In genomic region chr1:26110731-26111529, GRCh38 we compare ENCODE assay signal across 8 cellular contexts. TPM values are rescaled to one million over a fixed set of nuclear protein-coding genes. Genes with fewer than 3 reads are reported as not detected.
DNase-seq lines count a peak whose midpoint lies in the region; ATAC-seq and TF ChIP-seq lines count a peak whose summit lies in the region.

No MANE protein-coding gene starts in this region.

- peaks cover 1% of the 10 kb centered on the region for H3K36me3 Mint-ChIP-seq in activated naive CD4-positive, alpha-beta T cell treated with anti-CD3 and anti-CD28 coated beads, Interleukin-2, amount 50 U/mL, for 24 hours

- H3K4me3 Mint-ChIP-seq in activated naive CD4-positive, alpha-beta T cell treated with anti-CD3 and anti-CD28 coated beads, Interleukin-2, amount 50 U/mL, for 24 hours, result peak overlapping the region; percentile 96

- no peaks in the 10 kb centered on the region for H3K9me3 Mint-ChIP-seq in activated naive CD4-positive, alpha-beta T cell treated with anti-CD3 and anti-CD28 coated beads, Interleukin-2, amount 50 U/mL, for 24 hours

- DNase-seq in EH (ENCODE audit: low read depth) (peak; percentile 72), SK-N-MC (ENCODE audit: low read depth, low spot score) (no peak), Right ventricle myocardium inferior (ENCODE audit: missing footprints) (peak; percentile 91), ovary (peak; percentile 75 to 86 (median 78)), tibial nerve (ENCODE audit: low spot score in 2 of 2) (peak; percentile 53 to 65)

- no peak for TF ChIP-seq CTCF in ovary (IDR thresholded peaks at IDR 0.05)
- no peak for TF ChIP-seq CTCF in tibial nerve (IDR thresholded peaks at IDR 0.05)

- H3K9ac ChIP-seq in SK-N-MC (ENCODE audit: insufficient read length), result peak overlapping the region; percentile 85

- H3K27ac Mint-ChIP-seq in activated naive CD4-positive, alpha-beta T cell treated with anti-CD3 and anti-CD28 coated beads, Interleukin-2, amount 50 U/mL, for 24 hours, result peak overlapping the region; percentile 95

- H3K27ac ChIP-seq in KOPT-K1 (ENCODE audit: low read depth, low read length, poor library complexity, severe bottlenecking) (peak overlapping the region; percentile 93), SK-N-MC (peak overlapping the region; percentile 67; the same call in 1 of the 2 replicates), ovary (peak overlapping the region; percentile 50 to 95), tibial nerve (peak overlapping the region; percentile 80 to 94 (median 89))

- H3K9me3 ChIP-seq in KOPT-K1 (ENCODE audit: insufficient read depth, low read length, poor library complexity, severe bottlenecking), result no peaks in the 10 kb centered on the region
- no peaks in the 10 kb centered on the region for H3K9me3 ChIP-seq in SK-N-MC (ENCODE audit: low read depth, low read length)
- H3K9me3 ChIP-seq in ovary, result no peaks in the 10 kb centered on the region
- no peaks in the 10 kb centered on the region for H3K9me3 ChIP-seq in tibial nerve

- no peaks in the 10 kb centered on the region for H3K27me3 ChIP-seq in ovary
- H3K27me3 ChIP-seq in tibial nerve, result no peaks in the 10 kb centered on the region

- H3K4me3 ChIP-seq in SK-N-MC (peak overlapping the region; percentile 98), ovary (peak overlapping the region; percentile 91), tibial nerve (peak overlapping the region; percentile 69 to 96 (median 86))

- H3K4me1 ChIP-seq in ovary (ENCODE audit: insufficient read depth) (peaks cover 2% of the 10 kb centered on the region), tibial nerve (peaks cover 0 to 37% (median 10%) of the 10 kb centered on the region in 4 donors)

- peaks cover 32% of the 10 kb centered on the region for H3K4me1 Mint-ChIP-seq in activated naive CD4-positive, alpha-beta T cell treated with anti-CD3 and anti-CD28 coated beads, Interleukin-2, amount 50 U/mL, for 24 hours

- H3K36me3 ChIP-seq in KOPT-K1 (ENCODE audit: insufficient read depth, low read length) (peaks cover 24% of the 10 kb centered on the region), SK-N-MC (ENCODE audit: insufficient read depth, low read length) (peaks cover 10% of the 10 kb centered on the region), ovary (no peaks in the 10 kb centered on the region), tibial nerve (peaks cover 0 to 18% (median 0%) of the 10 kb centered on the region in 3 donors)

- H3K27me3 Mint-ChIP-seq in activated naive CD4-positive, alpha-beta T cell treated with anti-CD3 and anti-CD28 coated beads, Interleukin-2, amount 50 U/mL, for 24 hours, result no peaks in the 10 kb centered on the region

- peak; percentile 43 for ATAC-seq in GM21717 (IDR thresholded peaks at IDR 0.05; ENCODE audit: unreplicated experiment)
- ATAC-seq in Right ventricle myocardium inferior, result peak; percentile 66

- 0% methylated on average over 63 to 85 of the region's 85 CpGs for WGBS in ovary, 3 donors
- 0% methylated on average over 3 to 41 of the region's 85 CpGs for WGBS in tibial nerve, 2 donors

- no peak for TF ChIP-seq POLR2A in ovary (IDR thresholded peaks at IDR 0.05)
- TF ChIP-seq POLR2A in tibial nerve (IDR thresholded peaks at IDR 0.05), result no peak

- intact Hi-C loops in Right ventricle myocardium inferior (cut with DNase I), result loop anchor here (2.0 kb wide), 1 partner anchor 124 kb away; the partner anchor contains the start of gene CEP85
- intact Hi-C loops in ovary (cut with DNase I), result loop anchor here in 2 of 4 donors (5.0 kb wide), 2 partner anchors 51 to 121 kb away; partner anchors contain the start of gene CEP85 (in 1 of the 2)

- TF ChIP-seq EP300 in ovary (IDR thresholded peaks at IDR 0.05), result no peak
- TF ChIP-seq EP300 in tibial nerve (IDR thresholded peaks at IDR 0.05), result peak in 1 of 2 donors; percentile 14

RNA-seq across cellular contexts. Expression of gene PDIK1L, which starts 0.7 kb away (rescaled TPM):
- total RNA-seq in Right ventricle myocardium inferior (4.0 TPM), ovary (10 to 100 TPM in 5 of 7 donors, 1 to 10 TPM in 2; 5.7 to 16.5 (median 12.3) TPM), tibial nerve (1 to 10 TPM; 5.4 to 9.0 (median 7.1) TPM)
- 1 to 10 TPM; 4.5 to 4.6 TPM for polyA plus RNA-seq in ovary

RNA-seq across cellular contexts. Expression of gene TRIM63, which starts 43.5 kb away (rescaled TPM):
- total RNA-seq in Right ventricle myocardium inferior (212 TPM), ovary (1 to 10 TPM in 1 of 7 donors, under 1 TPM in 1, not detected in 5; 0.12 to 1.6 TPM), tibial nerve (under 1 TPM in 2 of 4 donors, not detected in 2; 0.21 to 0.98 TPM)
- under 1 TPM; 0.06 to 0.27 TPM for polyA plus RNA-seq in ovary

RNA-seq across cellular contexts. Expression of gene FAM110D, which starts 47.9 kb away (rescaled TPM):
- total RNA-seq in Right ventricle myocardium inferior (4.0 TPM), ovary (1 to 10 TPM in 6 of 7 donors, under 1 TPM in 1; 0.91 to 4.9 (median 2.1) TPM), tibial nerve (10 to 100 TPM; 11.9 to 22.7 (median 14.2) TPM)
- polyA plus RNA-seq in ovary, result 1 to 10 TPM; 1.6 to 3.0 TPM

RNA-seq across cellular contexts. Expression of gene C1orf232, which starts 57.8 kb away (rescaled TPM):
- not detected for total RNA-seq in Right ventricle myocardium inferior
- total RNA-seq in ovary, result not detected
- polyA plus RNA-seq in ovary, result not detected
- not detected for total RNA-seq in tibial nerve

RNA-seq across cellular contexts. Expression of gene ZNF593, which starts 58.8 kb away (rescaled TPM):
- total RNA-seq in Right ventricle myocardium inferior (14.9 TPM), ovary (10 to 100 TPM; 17.8 to 62.5 (median 40.1) TPM), tibial nerve (10 to 100 TPM; 24.9 to 46.5 (median 38.2) TPM)
- polyA plus RNA-seq in ovary, result 10 to 100 TPM in 1 of 2 donors, 1 to 10 TPM in 1; 1.8 to 36.5 TPM

Comparison
In these comparisons a context has a peak if more than half of its experiments do, and no peak if none do; other contexts are left out.
1. RNA of gene TRIM63, which starts 43.5 kb away (total RNA-seq): 212 TPM in Right ventricle myocardium inferior (single experiment); 0.21 to 0.98 TPM in tibial nerve and 0.12 to 1.6 TPM in ovary; every median in the first group is over 10 times any median in the second.
2. Peak in every context shown above with its lines, with median percentiles within 50 percentile points of each other: H3K27ac ChIP-seq and H3K4me3 ChIP-seq.